ENCODE assay signal across 2 cellular contexts in the genomic region with DNA sequence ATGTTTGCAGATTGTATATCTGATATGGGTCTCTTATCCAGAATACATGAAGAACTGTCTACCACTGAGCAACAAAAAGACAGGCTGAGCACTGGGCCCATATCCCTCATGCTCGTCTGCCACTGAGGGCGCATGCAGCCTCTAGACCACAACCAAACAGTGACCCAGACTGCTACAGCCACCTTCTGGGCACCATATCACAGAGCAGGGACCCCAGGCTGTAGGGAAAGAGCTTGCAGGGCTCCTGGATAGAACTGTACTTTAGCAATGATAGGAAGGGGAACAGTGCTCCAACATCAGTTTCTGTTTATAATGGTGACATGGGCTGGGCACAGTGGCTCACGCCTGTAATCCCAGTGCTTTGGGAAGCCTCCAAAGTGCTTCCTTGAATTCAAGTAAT.
A peak's percentile ranks its signal among the peaks of the same experiment; 100 is the strongest.
TF ChIP-seq lines count a peak whose summit lies in the region.

No MANE protein-coding gene starts in this region.

TF ChIP-seq in WTC11, 78 proteins besides CTCF, POLR2A, EP300 and RAD21 (continues in another document):
- TF ChIP-seq ATF3 (CRISPR knock-in tag; conservative IDR thresholded peaks at IDR 0.05) (no peak), MXD4 (CRISPR knock-in tag; IDR thresholded peaks at IDR 0.05; ENCODE audit: borderline replicate concordance) (no peak), ATF1 (CRISPR knock-in tag; IDR thresholded peaks at IDR 0.05) (no peak), ERG (CRISPR knock-in tag; IDR thresholded peaks at IDR 0.05) (no peak), ZNF263 (CRISPR knock-in tag; IDR thresholded peaks at IDR 0.05; ENCODE audit: low read depth) (no peak), FOXK1 (CRISPR knock-in tag; IDR thresholded peaks at IDR 0.05) (no peak), IRF2 (CRISPR knock-in tag; IDR thresholded peaks at IDR 0.05; ENCODE audit: borderline replicate concordance, low read depth) (no peak), RORB (CRISPR knock-in tag; IDR thresholded peaks at IDR 0.05) (no peak), CBFB (CRISPR knock-in tag; IDR thresholded peaks at IDR 0.05; ENCODE audit: low read depth) (no peak), RELA (CRISPR knock-in tag; IDR thresholded peaks at IDR 0.05; ENCODE audit: borderline replicate concordance) (no peak), ZNF219 (CRISPR knock-in tag; IDR thresholded peaks at IDR 0.05; ENCODE audit: borderline replicate concordance) (no peak), ATF2 (CRISPR knock-in tag; IDR thresholded peaks at IDR 0.05; ENCODE audit: borderline replicate concordance, low read depth) (no peak), ZBTB21 (CRISPR knock-in tag; IDR thresholded peaks at IDR 0.05; ENCODE audit: borderline replicate concordance) (no peak), SMAD4 (CRISPR knock-in tag; IDR thresholded peaks at IDR 0.05) (no peak), NR3C1 (CRISPR knock-in tag; conservative IDR thresholded peaks at IDR 0.05; ENCODE audit: low read depth) (no peak)
- TF ChIP-seq, protein P1, sequence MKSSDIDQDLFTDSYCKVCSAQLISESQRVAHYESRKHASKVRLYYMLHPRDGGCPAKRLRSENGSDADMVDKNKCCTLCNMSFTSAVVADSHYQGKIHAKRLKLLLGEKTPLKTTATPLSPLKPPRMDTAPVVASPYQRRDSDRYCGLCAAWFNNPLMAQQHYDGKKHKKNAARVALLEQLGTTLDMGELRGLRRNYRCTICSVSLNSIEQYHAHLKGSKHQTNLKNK (CRISPR knock-in tag; IDR thresholded peaks at IDR 0.05) = no peak
- TF ChIP-seq, protein P2, sequence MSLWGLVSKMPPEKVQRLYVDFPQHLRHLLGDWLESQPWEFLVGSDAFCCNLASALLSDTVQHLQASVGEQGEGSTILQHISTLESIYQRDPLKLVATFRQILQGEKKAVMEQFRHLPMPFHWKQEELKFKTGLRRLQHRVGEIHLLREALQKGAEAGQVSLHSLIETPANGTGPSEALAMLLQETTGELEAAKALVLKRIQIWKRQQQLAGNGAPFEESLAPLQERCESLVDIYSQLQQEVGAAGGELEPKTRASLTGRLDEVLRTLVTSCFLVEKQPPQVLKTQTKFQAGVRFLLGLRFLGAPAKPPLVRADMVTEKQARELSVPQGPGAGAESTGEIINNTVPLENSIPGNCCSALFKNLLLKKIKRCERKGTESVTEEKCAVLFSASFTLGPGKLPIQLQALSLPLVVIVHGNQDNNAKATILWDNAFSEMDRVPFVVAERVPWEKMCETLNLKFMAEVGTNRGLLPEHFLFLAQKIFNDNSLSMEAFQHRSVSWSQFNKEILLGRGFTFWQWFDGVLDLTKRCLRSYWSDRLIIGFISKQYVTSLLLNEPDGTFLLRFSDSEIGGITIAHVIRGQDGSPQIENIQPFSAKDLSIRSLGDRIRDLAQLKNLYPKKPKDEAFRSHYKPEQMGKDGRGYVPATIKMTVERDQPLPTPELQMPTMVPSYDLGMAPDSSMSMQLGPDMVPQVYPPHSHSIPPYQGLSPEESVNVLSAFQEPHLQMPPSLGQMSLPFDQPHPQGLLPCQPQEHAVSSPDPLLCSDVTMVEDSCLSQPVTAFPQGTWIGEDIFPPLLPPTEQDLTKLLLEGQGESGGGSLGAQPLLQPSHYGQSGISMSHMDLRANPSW (CRISPR knock-in tag; conservative IDR thresholded peaks at IDR 0.05; ENCODE audit: low read depth) = no peak
- TF ChIP-seq, protein P3, sequence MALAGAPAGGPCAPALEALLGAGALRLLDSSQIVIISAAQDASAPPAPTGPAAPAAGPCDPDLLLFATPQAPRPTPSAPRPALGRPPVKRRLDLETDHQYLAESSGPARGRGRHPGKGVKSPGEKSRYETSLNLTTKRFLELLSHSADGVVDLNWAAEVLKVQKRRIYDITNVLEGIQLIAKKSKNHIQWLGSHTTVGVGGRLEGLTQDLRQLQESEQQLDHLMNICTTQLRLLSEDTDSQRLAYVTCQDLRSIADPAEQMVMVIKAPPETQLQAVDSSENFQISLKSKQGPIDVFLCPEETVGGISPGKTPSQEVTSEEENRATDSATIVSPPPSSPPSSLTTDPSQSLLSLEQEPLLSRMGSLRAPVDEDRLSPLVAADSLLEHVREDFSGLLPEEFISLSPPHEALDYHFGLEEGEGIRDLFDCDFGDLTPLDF (CRISPR knock-in tag; IDR thresholded peaks at IDR 0.05) = no peak
- TF ChIP-seq, protein P4, sequence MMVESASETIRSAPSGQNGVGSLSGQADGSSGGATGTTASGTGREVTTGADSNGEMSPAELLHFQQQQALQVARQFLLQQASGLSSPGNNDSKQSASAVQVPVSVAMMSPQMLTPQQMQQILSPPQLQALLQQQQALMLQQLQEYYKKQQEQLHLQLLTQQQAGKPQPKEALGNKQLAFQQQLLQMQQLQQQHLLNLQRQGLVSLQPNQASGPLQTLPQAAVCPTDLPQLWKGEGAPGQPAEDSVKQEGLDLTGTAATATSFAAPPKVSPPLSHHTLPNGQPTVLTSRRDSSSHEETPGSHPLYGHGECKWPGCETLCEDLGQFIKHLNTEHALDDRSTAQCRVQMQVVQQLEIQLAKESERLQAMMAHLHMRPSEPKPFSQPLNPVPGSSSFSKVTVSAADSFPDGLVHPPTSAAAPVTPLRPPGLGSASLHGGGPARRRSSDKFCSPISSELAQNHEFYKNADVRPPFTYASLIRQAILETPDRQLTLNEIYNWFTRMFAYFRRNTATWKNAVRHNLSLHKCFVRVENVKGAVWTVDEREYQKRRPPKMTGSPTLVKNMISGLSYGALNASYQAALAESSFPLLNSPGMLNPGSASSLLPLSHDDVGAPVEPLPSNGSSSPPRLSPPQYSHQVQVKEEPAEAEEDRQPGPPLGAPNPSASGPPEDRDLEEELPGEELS (CRISPR knock-in tag; IDR thresholded peaks at IDR 0.05) = no peak

TF ChIP-seq in HepG2, 621 proteins besides CTCF, POLR2A, EP300 and RAD21:
- no peak for TF ChIP-seq NFAT5 (CRISPR knock-in tag; IDR thresholded peaks at IDR 0.05)
- no peak for TF ChIP-seq SIX1 (CRISPR knock-in tag; IDR thresholded peaks at IDR 0.05; ENCODE audit: borderline replicate concordance)
- peak; percentile 13; the same call in 1 of the 2 replicates for TF ChIP-seq SMC3 (IDR thresholded peaks at IDR 0.05; ENCODE audit: low read length)
- peak; percentile 62 for TF ChIP-seq STAG1 (CRISPR knock-in tag; IDR thresholded peaks at IDR 0.05)
- no peak for TF ChIP-seq ZNF766 (CRISPR knock-in tag; IDR thresholded peaks at IDR 0.05; ENCODE audit: borderline replicate concordance)
- no peak for TF ChIP-seq CBX5 (CRISPR knock-in tag; IDR thresholded peaks at IDR 0.05; ENCODE audit: borderline replicate concordance)
